10 cellular contexts compared by ENCODE assay signal in the genomic region with DNA sequence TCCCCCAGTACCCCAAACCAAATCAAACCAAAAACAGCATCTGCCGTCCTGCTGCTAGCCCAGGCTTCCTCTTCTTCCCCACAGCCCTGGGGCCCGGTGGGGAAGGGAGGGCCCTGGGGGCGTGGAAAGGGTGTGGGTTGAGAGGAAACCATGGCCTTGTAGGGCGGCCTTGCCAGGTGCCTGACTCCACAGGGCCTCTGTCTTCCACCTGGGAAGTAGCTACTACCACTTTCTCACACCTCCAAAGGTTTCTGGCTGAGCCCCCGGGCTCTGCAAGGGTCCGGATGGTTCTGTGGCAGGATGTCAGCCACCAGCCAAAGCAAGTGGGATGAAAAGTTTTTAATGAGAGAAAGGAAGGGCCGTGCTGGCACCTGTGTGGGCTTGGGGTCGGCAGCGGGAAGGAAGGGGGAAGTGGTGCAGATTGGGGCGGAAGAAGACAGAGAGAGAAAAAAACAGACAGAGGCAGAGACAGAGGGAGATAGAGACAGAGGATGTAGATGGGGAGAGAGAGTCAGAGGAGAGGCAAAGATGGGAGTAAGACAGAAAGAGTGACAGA. TPM values are rescaled to one million over a fixed set of nuclear protein-coding genes. Genes with fewer than 3 reads are reported as not detected.
A peak's percentile ranks its signal among the peaks of the same experiment; 100 is the strongest.
DNase-seq lines count a peak whose midpoint lies in the region; ATAC-seq, FAIRE-seq and TF ChIP-seq lines count a peak whose summit lies in the region.
"Had no signal": no experiment of that assay in that cellular context is flagged by ENCODE, and none has a peak within 500 bp of the region (broad histone marks: within the 10 kb centered on the region; RNA-seq: fewer than 3 reads in every experiment).

No MANE protein-coding gene starts in this region.

- H3K27me3 Mint-ChIP-seq in WTC11 (ENCODE audit: low read depth), result no peaks in the 10 kb centered on the region
- peaks cover 3% of the 10 kb centered on the region for H3K27me3 Mint-ChIP-seq in endothelial cell (ENCODE audit: unreplicated experiment)

- H3K27ac Mint-ChIP-seq in WTC11 (peak overlapping the region; percentile 95; the same call in 1 of the 2 replicates), endothelial cell (ENCODE audit: unreplicated experiment) (peak overlapping the region; percentile 37)

- H3K36me3 ChIP-seq in stomach, result peaks cover 0 to 12% (median 6%) of the 10 kb centered on the region in 4 donors

- ATAC-seq in HG02981 (IDR thresholded peaks at IDR 0.05; ENCODE audit: unreplicated experiment), result peak; percentile 67
- ATAC-seq in WTC11, result peak; percentile 27

- TF ChIP-seq POLR2A in stomach (IDR thresholded peaks at IDR 0.05) (no peak), H54 (IDR thresholded peaks at IDR 0.05; ENCODE audit: low read depth, low read length) (no peak)

- DNase-seq in GM12864 (ENCODE audit: low read depth) (peak; percentile 41), WTC11 (ENCODE audit: low spot score) (no peak), endothelial cell (ENCODE audit: low spot score) (no peak), stomach (peak; percentile 35), iPS-NIHi7 (ENCODE audit: extremely low spot score) (no peak), H54 (ENCODE audit: insufficient read length, low spot score) (no peak), NCI-H1436 (lab: John Stamatoyannopoulos, UW) (no peak)

- FAIRE-seq in H54 (lab: Jason Lieb, UNC), result no peak

- H3K4me1 ChIP-seq in stomach, result peaks cover 0 to 20% (median 0%) of the 10 kb centered on the region in 4 donors

- no peaks in the 10 kb centered on the region for H3K9me3 Mint-ChIP-seq in WTC11
- no peaks in the 10 kb centered on the region for H3K9me3 Mint-ChIP-seq in endothelial cell (ENCODE audit: unreplicated experiment)
- H3K9me3 Mint-ChIP-seq: neural crest cell had no signal

- peaks cover 26% of the 10 kb centered on the region for H3K36me3 Mint-ChIP-seq in WTC11
- peaks cover 23% of the 10 kb centered on the region for H3K36me3 Mint-ChIP-seq in endothelial cell (ENCODE audit: low read depth, unreplicated experiment)

- H3K27me3 ChIP-seq in stomach, result no peaks in the 10 kb centered on the region

- H3K4me3 ChIP-seq in GM12864 (ENCODE audit: low read depth, low read length), result peak overlapping the region; percentile 10; the same call in 1 of the 2 replicates
- H3K4me3 ChIP-seq in stomach, result no peak overlapping the region

- H3K4me1 Mint-ChIP-seq in WTC11, result peaks cover 72% of the 10 kb centered on the region
- peaks cover 35% of the 10 kb centered on the region for H3K4me1 Mint-ChIP-seq in endothelial cell (ENCODE audit: unreplicated experiment)

- no peak for TF ChIP-seq CTCF in GM12864 (IDR thresholded peaks at IDR 0.05; ENCODE audit: low read depth, low read length, missing control alignments)
- TF ChIP-seq CTCF in WTC11 (IDR thresholded peaks at IDR 0.05), result no peak
- TF ChIP-seq CTCF in endothelial cell (IDR thresholded peaks at IDR 0.05; ENCODE audit: unreplicated experiment), result no peak
- no peak for TF ChIP-seq CTCF in stomach (IDR thresholded peaks at IDR 0.05)

- POLR2A ChIA-PET in WTC11 (lab: Charles Lee), result interaction anchor here (0.6 to 1.2 kb wide), 3 partner anchors 10 to 63 kb away, joined by 3 read pairs; no protein-coding TSS in a partner anchor

- CTCF ChIA-PET in WTC11 (lab: Charles Lee), result interaction anchor here (0.9 kb wide), 1 partner anchor 64 kb away, joined by 3 read pairs; no protein-coding TSS in a partner anchor

- WGBS in stomach, 5 donors, result 55 to 70% (median 62%) methylated on average over 10 of the region's 10 CpGs

- peak overlapping the region in 1 of 5 donors; percentile 27 for H3K27ac ChIP-seq in stomach

- no peaks in the 10 kb centered on the region for H3K9me3 ChIP-seq in stomach

- intact Hi-C loops in stomach (cut with DNase I; ENCODE audit: low total_unique reads), result no loop called here

- H3K4me3 Mint-ChIP-seq in WTC11 (peak overlapping the region; percentile 23; the same call in 1 of the 2 replicates), endothelial cell (ENCODE audit: unreplicated experiment) (no peak overlapping the region)
- H3K4me3 Mint-ChIP-seq: neural crest cell had no signal

- TF ChIP-seq EP300 in stomach (IDR thresholded peaks at IDR 0.05), result no peak

TF ChIP-seq in WTC11, 78 proteins besides CTCF, POLR2A, EP300 and RAD21:
- TF ChIP-seq ELF4 (CRISPR knock-in tag; IDR thresholded peaks at IDR 0.05; ENCODE audit: low read depth), result no peak

RNA-seq across cellular contexts. Expression of gene TPST2, which starts 10.5 kb away (rescaled TPM):
- total RNA-seq in WTC11 (2021), result 57.6 to 84.2 TPM (median 75.0 TPM) in 3 replicates
- total RNA-seq in endothelial cell (ENCODE audit: unreplicated experiment), result 59.3 TPM
- 10 to 100 TPM in 4 of 5 donors, 1 to 10 TPM in 1; 9.7 to 88.3 (median 13.8) TPM for total RNA-seq in stomach
- polyA plus RNA-seq in stomach, result 1 to 10 TPM; 5.3 to 7.1 (median 6.6) TPM

RNA-seq across cellular contexts. Expression of gene CRYBB1, which starts 38.4 kb away (rescaled TPM):
- 4.0 to 5.1 TPM (median 4.6 TPM) in 3 replicates for total RNA-seq in WTC11 (2021)
- 9.5 TPM for total RNA-seq in endothelial cell (ENCODE audit: unreplicated experiment)
- under 1 TPM in 1 of 5 donors, not detected in 4; 0.55 TPM for total RNA-seq in stomach
- 1 to 10 TPM in 1 of 3 donors, under 1 TPM in 2; 0.20 to 1.2 (median 0.68) TPM for polyA plus RNA-seq in stomach
- total RNA-seq: neural crest cell had no signal

RNA-seq across cellular contexts. Expression of gene CRYBA4, which starts 42.4 kb away (rescaled TPM):
- total RNA-seq in WTC11 (2021) (0.53 to 1.1 TPM (median 0.81 TPM) in 3 replicates), endothelial cell (ENCODE audit: unreplicated experiment) (0.46 TPM), stomach (not detected)
- polyA plus RNA-seq in stomach, result not detected
- total RNA-seq: aorta, neural crest cell had no signal
- polyA plus RNA-seq: aorta had no signal

Comparison
In these comparisons a context has a peak if more than half of its experiments do, and no peak if none do; other contexts are left out.
1. DNase-seq: peak in GM12864 (single experiment) and stomach (single experiment); none in WTC11 (single experiment), endothelial cell (single experiment), iPS-NIHi7 (single experiment), H54 (single experiment) and NCI-H1436 (single experiment).